Comparison of ENCODE assay signal across 31 cellular contexts in genomic region chr14:31529053-31529452, GRCh38. TPM values are rescaled to one million over a fixed set of nuclear protein-coding genes. Genes with fewer than 3 reads are reported as not detected.
"Had no signal": no experiment of that assay in that cellular context is flagged by ENCODE, and none has a peak within 500 bp of the region (broad histone marks: within the 10 kb centered on the region; RNA-seq: fewer than 3 reads in every experiment).

No MANE protein-coding gene starts in this region.

- H3K27me3 Mint-ChIP-seq: activated CD4-positive, alpha-beta memory T cell treated with anti-CD3 and anti-CD28 coated beads for 36 hours; activated naive CD4-positive, alpha-beta T cell treated with anti-CD3 and anti-CD28 coated beads, Interleukin-2, amount 10 ng/mL, durations not matched to agents 7 days and 5 days had no signal

- H3K36me3 Mint-ChIP-seq: activated CD4-positive, alpha-beta memory T cell treated with anti-CD3 and anti-CD28 coated beads for 36 hours; activated naive CD4-positive, alpha-beta T cell treated with anti-CD3 and anti-CD28 coated beads, Interleukin-2, amount 10 ng/mL, durations not matched to agents 7 days and 5 days; activated naive CD8-positive, alpha-beta T cell treated with anti-CD3 and anti-CD28 coated beads, Interleukin-2, amount 10 ng/mL, durations not matched to agents 7 days and 5 days; T-cell had no signal

- H3K27me3 ChIP-seq: ascending aorta, body of pancreas, cardiac muscle cell had no signal

- H3K27ac ChIP-seq: ascending aorta, body of pancreas, cardiac muscle cell, SK-N-MC had no signal

- DNase-seq: activated CD4-positive, alpha-beta memory T cell treated with anti-CD3 and anti-CD28 coated beads for 36 hours; activated CD4-positive, alpha-beta T cell treated with anti-CD3 and anti-CD28 coated beads, Interleukin-2, amount 10 ng/mL, durations not matched to agents 7 days and 5 days; activated CD4-positive, CD25-positive, alpha-beta regulatory T cell; activated gamma-delta T cell treated with Interleukin-2 at 50 U/mL for 16 hours; activated naive CD4-positive, alpha-beta T cell treated with anti-CD3 and anti-CD28 coated beads, Interleukin-2, amount 10 ng/mL, durations not matched to agents 7 days and 5 days; activated naive CD8-positive, alpha-beta T cell treated with anti-CD3 and anti-CD28 coated beads, Interleukin-2, amount 10 ng/mL, durations not matched to agents 7 days and 5 days; activated T-cell treated with anti-CD3 and anti-CD28 coated beads for 4 hours; activated T-cell treated with anti-CD3 and anti-CD28 coated beads, Interleukin-2, amount 50 U/mL, for 72 hours; amniotic stem cell; body of pancreas; Karpas-422; NCI-H1092; NCI-H1417; NCI-H1930; NCI-H345; NCI-H510A; NCI-H526 treated with DMSO at 0.1 percent for 48 hours; NCI-H82; OCI-M1; RPMI8226; T-cell; T-helper 2 cell; T1000 had no signal

- H3K9me3 Mint-ChIP-seq: activated CD4-positive, alpha-beta memory T cell treated with anti-CD3 and anti-CD28 coated beads for 36 hours; activated CD4-positive, alpha-beta T cell treated with anti-CD3 and anti-CD28 coated beads, Interleukin-2, amount 10 ng/mL, durations not matched to agents 7 days and 5 days; activated naive CD4-positive, alpha-beta T cell treated with anti-CD3 and anti-CD28 coated beads, Interleukin-2, amount 10 ng/mL, durations not matched to agents 7 days and 5 days; activated naive CD8-positive, alpha-beta T cell treated with anti-CD3 and anti-CD28 coated beads, Interleukin-2, amount 10 ng/mL, durations not matched to agents 7 days and 5 days; activated T-cell treated with anti-CD3 and anti-CD28 coated beads, Interleukin-2, amount 50 U/mL, for 72 hours; activated T-helper 2 cell treated with anti-CD3 and anti-CD28 coated beads, Interferon-gamma antibody, Interleukin-2, Interleukin-4, amounts not matched to agents 10 μg/mL and 5 μg/mL and 100 μg/mL, durations not matched to agents 14 hours and 24 hours and 36 hours; T-cell had no signal

- H3K27ac Mint-ChIP-seq: activated CD4-positive, alpha-beta memory T cell treated with anti-CD3 and anti-CD28 coated beads for 36 hours; activated CD4-positive, alpha-beta T cell treated with anti-CD3 and anti-CD28 coated beads, Interleukin-2, amount 10 ng/mL, durations not matched to agents 7 days and 5 days; activated naive CD4-positive, alpha-beta T cell treated with anti-CD3 and anti-CD28 coated beads, Interleukin-2, amount 10 ng/mL, durations not matched to agents 7 days and 5 days; activated naive CD8-positive, alpha-beta T cell treated with anti-CD3 and anti-CD28 coated beads, Interleukin-2, amount 10 ng/mL, durations not matched to agents 7 days and 5 days; activated T-cell treated with anti-CD3 and anti-CD28 coated beads, Interleukin-2, amount 50 U/mL, for 72 hours; activated T-helper 2 cell treated with anti-CD3 and anti-CD28 coated beads, Interferon-gamma antibody, Interleukin-2, Interleukin-4, amounts not matched to agents 10 μg/mL and 5 μg/mL and 100 μg/mL, durations not matched to agents 14 hours and 24 hours and 36 hours; T-cell had no signal

- H3K4me1 Mint-ChIP-seq: activated CD4-positive, alpha-beta T cell treated with anti-CD3 and anti-CD28 coated beads, Interleukin-2, amount 10 ng/mL, durations not matched to agents 7 days and 5 days; activated naive CD4-positive, alpha-beta T cell treated with anti-CD3 and anti-CD28 coated beads, Interleukin-2, amount 10 ng/mL, durations not matched to agents 7 days and 5 days; activated naive CD8-positive, alpha-beta T cell treated with anti-CD3 and anti-CD28 coated beads, Interleukin-2, amount 10 ng/mL, durations not matched to agents 7 days and 5 days; T-cell had no signal

- H3K4me3 ChIP-seq: ascending aorta, body of pancreas, cardiac muscle cell, K562, SK-N-MC had no signal

- H3K36me3 ChIP-seq: ascending aorta, cardiac muscle cell had no signal

- H3K4me3 Mint-ChIP-seq: activated CD4-positive, alpha-beta memory T cell treated with anti-CD3 and anti-CD28 coated beads for 36 hours; activated CD4-positive, alpha-beta T cell treated with anti-CD3 and anti-CD28 coated beads, Interleukin-2, amount 10 ng/mL, durations not matched to agents 7 days and 5 days; activated naive CD4-positive, alpha-beta T cell treated with anti-CD3 and anti-CD28 coated beads, Interleukin-2, amount 10 ng/mL, durations not matched to agents 7 days and 5 days; activated naive CD8-positive, alpha-beta T cell treated with anti-CD3 and anti-CD28 coated beads, Interleukin-2, amount 10 ng/mL, durations not matched to agents 7 days and 5 days; activated T-cell treated with anti-CD3 and anti-CD28 coated beads, Interleukin-2, amount 50 U/mL, for 72 hours; T-cell had no signal

- H3K9me3 ChIP-seq: ascending aorta, body of pancreas had no signal

- H3K4me1 ChIP-seq: ascending aorta, body of pancreas had no signal

RNA-seq across cellular contexts. Expression of gene GPR33, which starts 41.2 kb away (rescaled TPM):
- total RNA-seq: activated CD4-positive, alpha-beta memory T cell treated with anti-CD3 and anti-CD28 coated beads for 36 hours; activated CD4-positive, alpha-beta T cell treated with anti-CD3 and anti-CD28 coated beads, Interleukin-2, amount 10 ng/mL, durations not matched to agents 7 days and 5 days; activated CD8-positive, alpha-beta memory T cell treated with anti-CD3 and anti-CD28 coated beads for 36 hours; activated naive CD8-positive, alpha-beta T cell treated with anti-CD3 and anti-CD28 coated beads, Interleukin-2, amount 10 ng/mL, durations not matched to agents 7 days and 5 days; activated T-cell treated with anti-CD3 and anti-CD28 coated beads, Interleukin-2, amount 50 U/mL, for 72 hours; activated T-helper 2 cell treated with anti-CD3 and anti-CD28 coated beads, Interferon-gamma antibody, Interleukin-2, Interleukin-4, amounts not matched to agents 10 μg/mL and 5 μg/mL and 100 μg/mL, durations not matched to agents 14 hours and 24 hours and 36 hours; ascending aorta; body of pancreas; cardiac muscle cell; cerebellum; K562; Right ventricle myocardium inferior; T-cell had no signal
